In genomic region chr9:128829477-128830251, GRCh38 we compare ENCODE assay signal across 1 cellular context.
TF ChIP-seq lines count a peak whose summit lies in the region.

Gene SPOUT1 (minus strand): TSS chr9:128829794. CDS start chr9:128829780, 14 bp downstream.

TF ChIP-seq in K562, 482 proteins besides CTCF, POLR2A, EP300 and RAD21 (continued from another document and continues in another):
- 0 out of 2 replicates have a peak, but pooled peaks have one; percentile 29 for TF ChIP-seq ZBTB2 (IDR thresholded peaks at IDR 0.05)
- TF ChIP-seq HMGN3 (IDR thresholded peaks at IDR 0.05; ENCODE audit: borderline replicate concordance, extremely low read depth, insufficient read length, low read depth, low read length): peak; percentile 50
- no peak for TF ChIP-seq ZNF217 (CRISPR knock-in tag; IDR thresholded peaks at IDR 0.05)
- TF ChIP-seq ZNF785 (CRISPR knock-in tag; IDR thresholded peaks at IDR 0.05): no peak
- TF ChIP-seq BMI1 (IDR thresholded peaks at IDR 0.05; ENCODE audit: low read length): no peak
- TF ChIP-seq SLC30A9 (CRISPR knock-in tag; IDR thresholded peaks at IDR 0.05): no peak
- no peak for TF ChIP-seq NR1H2 (CRISPR knock-in tag; IDR thresholded peaks at IDR 0.05)
- TF ChIP-seq FOXJ2 (tag; IDR thresholded peaks at IDR 0.05): no peak
- no peak for TF ChIP-seq ZNF79 (CRISPR knock-in tag; IDR thresholded peaks at IDR 0.05; ENCODE audit: low read depth)
- TF ChIP-seq RB1 (IDR thresholded peaks at IDR 0.05; ENCODE audit: low read depth): peak; percentile 67; the same call in 1 of the 2 replicates
- TF ChIP-seq HIVEP1 (CRISPR knock-in tag; IDR thresholded peaks at IDR 0.05): no peak
- TF ChIP-seq MTA3 (IDR thresholded peaks at IDR 0.05; ENCODE audit: borderline replicate concordance): no peak
- no peak for TF ChIP-seq ZNF282 (CRISPR knock-in tag; IDR thresholded peaks at IDR 0.05)
- no peak for TF ChIP-seq SMAD4 (CRISPR knock-in tag; conservative IDR thresholded peaks at IDR 0.05)
- TF ChIP-seq ZNF449 (CRISPR knock-in tag; IDR thresholded peaks at IDR 0.05): peak; percentile 75; the same call in 1 of the 2 replicates
- TF ChIP-seq ZFP1 (CRISPR knock-in tag; IDR thresholded peaks at IDR 0.05): no peak
- TF ChIP-seq IFI16 (CRISPR knock-in tag; IDR thresholded peaks at IDR 0.05): no peak
- TF ChIP-seq PHF21A (IDR thresholded peaks at IDR 0.05; ENCODE audit: borderline replicate concordance, low read depth): no peak
- no peak for TF ChIP-seq UBTF (IDR thresholded peaks at IDR 0.05; ENCODE audit: borderline replicate concordance in 1 of 2, low read depth in 2 of 2, low read length in 2 of 2)
- no peak for TF ChIP-seq SNAPC5 (CRISPR knock-in tag; IDR thresholded peaks at IDR 0.05)
- no peak for TF ChIP-seq ZNF23 (CRISPR knock-in tag; IDR thresholded peaks at IDR 0.05)
- no peak; the same call in 1 of the 2 replicates for TF ChIP-seq ATF2 (CRISPR knock-in tag; IDR thresholded peaks at IDR 0.05)
- TF ChIP-seq U2AF2 (optimal IDR thresholded peaks at IDR 0.05; ENCODE audit: low read depth, low read length): no peak
- peak; percentile 70 to 85 for TF ChIP-seq E2F6 (IDR thresholded peaks at IDR 0.05; ENCODE audit: borderline replicate concordance in 1 of 2, extremely low read depth in 1 of 2, insufficient read depth in 1 of 2, insufficient read length in 1 of 2, low read depth in 1 of 2, low read length in 1 of 2, poor library complexity in 1 of 2, severe bottlenecking in 1 of 2)
- no peak for TF ChIP-seq ZNF518B (CRISPR knock-in tag; IDR thresholded peaks at IDR 0.05)
- no peak for TF ChIP-seq RBM15 (IDR thresholded peaks at IDR 0.05; ENCODE audit: insufficient read depth, low read length)
- TF ChIP-seq GATA2 (CRISPR knock-in tag; IDR thresholded peaks at IDR 0.05): no peak
- no peak for TF ChIP-seq ZBTB26 (CRISPR knock-in tag; IDR thresholded peaks at IDR 0.05)
- TF ChIP-seq ZNF507 (tag; conservative IDR thresholded peaks at IDR 0.05): no peak
- peak; percentile 55 for TF ChIP-seq FUS (optimal IDR thresholded peaks at IDR 0.05; ENCODE audit: low read depth, low read length)
- no peak for TF ChIP-seq DPF2 (IDR thresholded peaks at IDR 0.05)
- no peak for TF ChIP-seq ZC3H11A (IDR thresholded peaks at IDR 0.05; ENCODE audit: low read depth, low read length)
- no peak for TF ChIP-seq LEF1 (IDR thresholded peaks at IDR 0.05)
- TF ChIP-seq TAF7 (tag; IDR thresholded peaks at IDR 0.05): no peak
- TF ChIP-seq PCBP1 (IDR thresholded peaks at IDR 0.05; ENCODE audit: low read depth, low read length, poor library complexity, severe bottlenecking): no peak
- no peak for TF ChIP-seq SMAD3 (CRISPR knock-in tag; conservative IDR thresholded peaks at IDR 0.05)
- TF ChIP-seq MLLT1 (IDR thresholded peaks at IDR 0.05): no peak
- peak; percentile 84 for TF ChIP-seq MYC (IDR thresholded peaks at IDR 0.05; ENCODE audit: low read depth, low read length)
- peak; percentile 42; the same call in 1 of the 2 replicates for TF ChIP-seq MYC (CRISPR knock-in tag; IDR thresholded peaks at IDR 0.05; ENCODE audit: borderline replicate concordance, low read depth)
- TF ChIP-seq NCOA6 (IDR thresholded peaks at IDR 0.05): no peak
- no peak for TF ChIP-seq ZNF316 (IDR thresholded peaks at IDR 0.05)
- no peak for TF ChIP-seq ARNT (IDR thresholded peaks at IDR 0.05)
- TF ChIP-seq SMAD1 (IDR thresholded peaks at IDR 0.05; ENCODE audit: low read depth, low read length, partially characterized antibody): no peak
- no peak for TF ChIP-seq KAT7 (CRISPR knock-in tag; IDR thresholded peaks at IDR 0.05; ENCODE audit: borderline replicate concordance)
- TF ChIP-seq ZBED1 (IDR thresholded peaks at IDR 0.05): no peak
- no peak for TF ChIP-seq CEBPB (tag; IDR thresholded peaks at IDR 0.05)
- TF ChIP-seq SETDB1 (IDR thresholded peaks at IDR 0.05; ENCODE audit: low read length): no peak
- no peak for TF ChIP-seq ETV6 (IDR thresholded peaks at IDR 0.05; ENCODE audit: borderline replicate concordance in 1 of 2, low read depth in 2 of 2, low read length in 1 of 2)
- TF ChIP-seq ETV6 (CRISPR knock-in tag; IDR thresholded peaks at IDR 0.05; ENCODE audit: borderline replicate concordance): no peak
- no peak for TF ChIP-seq TCF7L2 (IDR thresholded peaks at IDR 0.05; ENCODE audit: low read depth, low read length)
- TF ChIP-seq HNRNPH1 (optimal IDR thresholded peaks at IDR 0.05; ENCODE audit: low read depth, low read length): no peak
- TF ChIP-seq PML (IDR thresholded peaks at IDR 0.05; ENCODE audit: low read length): 0 out of 2 replicates have a peak, but pooled peaks have one; percentile 13
- TF ChIP-seq TEAD4 (IDR thresholded peaks at IDR 0.05; ENCODE audit: low read length): 0 out of 2 replicates have a peak, but pooled peaks have one; percentile 10
- no peak for TF ChIP-seq TEAD4 (CRISPR knock-in tag; IDR thresholded peaks at IDR 0.05; ENCODE audit: borderline replicate concordance)
- TF ChIP-seq FOXO4 (CRISPR knock-in tag; IDR thresholded peaks at IDR 0.05): no peak
- TF ChIP-seq PHF20 (IDR thresholded peaks at IDR 0.05; ENCODE audit: partially characterized antibody): peak; percentile 86
- no peak for TF ChIP-seq NR0B1 (IDR thresholded peaks at IDR 0.05; ENCODE audit: partially characterized antibody)
- no peak for TF ChIP-seq NR2F6 (CRISPR knock-in tag; IDR thresholded peaks at IDR 0.05)
